In the genomic region with DNA sequence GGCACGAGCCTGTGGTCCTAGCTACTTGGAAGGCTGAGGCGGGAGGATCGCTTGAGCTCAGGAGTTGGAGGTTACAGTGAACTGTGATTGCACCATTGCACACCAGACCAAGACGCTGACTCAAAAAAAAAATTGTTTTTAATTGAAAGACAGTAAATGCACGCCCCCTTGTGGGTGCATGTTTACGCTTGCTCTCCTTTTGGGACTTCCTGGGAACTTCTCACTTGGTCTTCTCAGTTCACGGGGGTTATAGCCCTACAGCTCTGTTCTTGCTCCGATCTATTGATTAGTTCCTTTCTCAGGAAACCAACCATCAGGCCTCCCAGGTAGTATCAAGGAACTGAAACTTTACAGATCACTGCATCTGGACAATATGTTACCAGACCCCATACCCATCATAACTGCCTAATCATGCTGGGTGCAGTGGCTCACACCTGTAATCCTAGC, we compare ENCODE assay signal across 8 cellular contexts. TPM values are rescaled to one million over a fixed set of nuclear protein-coding genes. Genes with fewer than 3 reads are reported as not detected.
DNase-seq lines count a peak whose midpoint lies in the region; ATAC-seq and TF ChIP-seq lines count a peak whose summit lies in the region.

No MANE protein-coding gene starts in this region.

- H3K4me3 ChIP-seq in CD4-positive, CD25-positive, alpha-beta regulatory T cell (ENCODE audit: low read depth, low read length): no peak overlapping the region
- no peak overlapping the region for H3K4me3 ChIP-seq in KMS-11 (IDR thresholded peaks at IDR 0.05; ENCODE audit: insufficient read depth, low read depth, low read length)
- no peak overlapping the region for H3K4me3 ChIP-seq in SJSA1

- peaks cover 10% of the 10 kb centered on the region for H3K4me1 ChIP-seq in CD4-positive, CD25-positive, alpha-beta regulatory T cell (ENCODE audit: control insufficient read depth, insufficient read depth, low read length, poor library complexity, severe bottlenecking)
- H3K4me1 ChIP-seq in KMS-11 (ENCODE audit: low read depth, poor library complexity, severe bottlenecking) (peaks cover 11% of the 10 kb centered on the region), SJSA1 (replicated peaks) (peaks cover 25% of the 10 kb centered on the region)

- peak overlapping the region; percentile 86 for H2AFZ ChIP-seq in KMS-11 (ENCODE audit: low read depth)

- H3K9ac ChIP-seq in KMS-11: no peak overlapping the region; the same call in 1 of the 2 replicates

- H3K36me3 ChIP-seq in CD4-positive, CD25-positive, alpha-beta regulatory T cell (ENCODE audit: control insufficient read depth, insufficient read depth, low read length): no peaks in the 10 kb centered on the region
- no peaks in the 10 kb centered on the region for H3K36me3 ChIP-seq in KMS-11 (ENCODE audit: insufficient read depth)
- no peaks in the 10 kb centered on the region for H3K36me3 ChIP-seq in SJSA1

- H3K36me3 Mint-ChIP-seq in CD4-positive, CD25-positive, alpha-beta regulatory T cell: no peaks in the 10 kb centered on the region

- H3K4me1 Mint-ChIP-seq in CD4-positive, CD25-positive, alpha-beta regulatory T cell: peaks cover 7 to 30% (median 16%) of the 10 kb centered on the region in 4 donors

- peak; percentile 71 for TF ChIP-seq CTCF in KMS-11 (conservative IDR thresholded peaks at IDR 0.05; ENCODE audit: low read depth, low read length)

- H4K20me1 ChIP-seq in KMS-11 (ENCODE audit: insufficient read depth): no peaks in the 10 kb centered on the region

- H3K4me2 ChIP-seq in KMS-11: peak overlapping the region; percentile 26; the same call in 1 of the 2 replicates

- H3K9me3 ChIP-seq in CD4-positive, CD25-positive, alpha-beta regulatory T cell (ENCODE audit: control insufficient read depth in 2 of 2, low read length in 2 of 2): no peaks in the 10 kb centered on the region
- H3K9me3 ChIP-seq in SJSA1 (replicated peaks): no peaks in the 10 kb centered on the region

- no peak overlapping the region for H3K27ac ChIP-seq in CD4-positive, CD25-positive, alpha-beta regulatory T cell (ENCODE audit: insufficient read depth, low read length, poor library complexity, severe bottlenecking)
- H3K27ac ChIP-seq in KMS-11 (peak overlapping the region; percentile 42), SJSA1 (no peak overlapping the region)

- no peaks in the 10 kb centered on the region for H3K9me3 Mint-ChIP-seq in CD4-positive, CD25-positive, alpha-beta regulatory T cell

- H3K4me3 Mint-ChIP-seq in CD4-positive, CD25-positive, alpha-beta regulatory T cell: peak overlapping the region in 2 of 4 donors; percentile 10 to 80

- peak; percentile 70 to 77 for ATAC-seq in CD4-positive, CD25-positive, alpha-beta regulatory T cell (ENCODE audit: low read depth in 2 of 2)
- peak; percentile 37 for ATAC-seq in GM19351 (IDR thresholded peaks at IDR 0.05; ENCODE audit: unreplicated experiment)

- DNase-seq in CD4-positive, CD25-positive, alpha-beta regulatory T cell: peak; percentile 69 to 89 (median 82)
- DNase-seq in SJSA1 (ENCODE audit: low read depth in 1 of 2, low spot score in 2 of 2): peak; percentile 68 to 72
- DNase-seq in activated T-helper 9 cell treated with anti-CD3 and anti-CD28 coated beads, Interleukin-2, amount 50 U/mL, for 16 hours (ENCODE audit: low read depth): peak; percentile 65
- DNase-seq in glomerular endothelial cell (ENCODE audit: extremely low read depth, low read depth, low spot score): peak; percentile 72
- DNase-seq in pulmonary artery endothelial cell (ENCODE audit: low read depth, low spot score): peak; percentile 49
- no peak for DNase-seq in cortex of kidney (lab: John Stamatoyannopoulos, UW)

- no peaks in the 10 kb centered on the region for H3K27me3 ChIP-seq in CD4-positive, CD25-positive, alpha-beta regulatory T cell (ENCODE audit: control insufficient read depth, insufficient read depth, low read length)
- H3K27me3 ChIP-seq in KMS-11 (ENCODE audit: insufficient read depth, low read depth): no peaks in the 10 kb centered on the region
- H3K27me3 ChIP-seq in SJSA1 (replicated peaks): no peaks in the 10 kb centered on the region

- peaks cover 4% of the 10 kb centered on the region for H3K27me3 Mint-ChIP-seq in CD4-positive, CD25-positive, alpha-beta regulatory T cell

- H3K27ac Mint-ChIP-seq in CD4-positive, CD25-positive, alpha-beta regulatory T cell: peak overlapping the region in 1 of 3 donors; percentile 54

- H3K79me2 ChIP-seq in KMS-11 (ENCODE audit: insufficient read depth, low read depth): no peaks in the 10 kb centered on the region

RNA-seq across cellular contexts. Expression of gene RIPOR1, which starts 14.2 kb away (rescaled TPM):
- 16.6 TPM for total RNA-seq in CD4-positive, CD25-positive, alpha-beta regulatory T cell
- polyA plus RNA-seq in CD4-positive, CD25-positive, alpha-beta regulatory T cell: 1 to 10 TPM in 3 of 4 donors, under 1 TPM in 1; 0.91 to 3.1 (median 2.1) TPM
- total RNA-seq in SJSA1 (2014; rRNA removed; shearing (Covaris generic)): 20.1 and 24.8 TPM in 2 replicates
- total RNA-seq in glomerular endothelial cell (132 and 181 TPM in 2 replicates), pulmonary artery endothelial cell (45.7 and 54.2 TPM in 2 replicates)

RNA-seq across cellular contexts. Expression of gene AGRP, which starts 31.1 kb away (rescaled TPM):
- total RNA-seq in CD4-positive, CD25-positive, alpha-beta regulatory T cell: not detected
- not detected for polyA plus RNA-seq in CD4-positive, CD25-positive, alpha-beta regulatory T cell
- not detected in 2 replicates for total RNA-seq in SJSA1 (2014; rRNA removed; shearing (Covaris generic))
- total RNA-seq in glomerular endothelial cell (not detected in 2 replicates), pulmonary artery endothelial cell (not detected in 2 replicates)

RNA-seq across cellular contexts. Expression of gene ATP6V0D1, which starts 33.4 kb away (rescaled TPM):
- 92.5 TPM for total RNA-seq in CD4-positive, CD25-positive, alpha-beta regulatory T cell
- 100 to 1,000 TPM; 119 to 141 (median 133) TPM for polyA plus RNA-seq in CD4-positive, CD25-positive, alpha-beta regulatory T cell
- total RNA-seq in SJSA1 (2014; rRNA removed; shearing (Covaris generic)): 80.5 and 83.5 TPM in 2 replicates
- total RNA-seq in glomerular endothelial cell (158 and 218 TPM in 2 replicates), pulmonary artery endothelial cell (82.2 and 91.8 TPM in 2 replicates)

RNA-seq across cellular contexts. Expression of gene CTCF, which starts 47.9 kb away (rescaled TPM):
- 63.6 TPM for total RNA-seq in CD4-positive, CD25-positive, alpha-beta regulatory T cell
- polyA plus RNA-seq in CD4-positive, CD25-positive, alpha-beta regulatory T cell: 10 to 100 TPM; 44.5 to 80.2 (median 52.9) TPM
- total RNA-seq in SJSA1 (2014; rRNA removed; shearing (Covaris generic)): 26.6 and 39.1 TPM in 2 replicates
- total RNA-seq in glomerular endothelial cell: 27.7 and 34.2 TPM in 2 replicates
- total RNA-seq in pulmonary artery endothelial cell: 25.1 and 35.3 TPM in 2 replicates
